ENCODE assay signal across 8 cellular contexts in genomic region chr1:197199923-197200467, GRCh38. TPM values are rescaled to one million over a fixed set of nuclear protein-coding genes. Genes with fewer than 3 reads are reported as not detected.
DNase-seq lines count a peak whose midpoint lies in the region; ATAC-seq and TF ChIP-seq lines count a peak whose summit lies in the region.

No MANE protein-coding gene starts in this region.

- H3K27ac Mint-ChIP-seq in HFFc6: peak overlapping the region; percentile 98
- H3K27ac Mint-ChIP-seq in memory B cell: peak overlapping the region; percentile 94

- H3K4me1 Mint-ChIP-seq in HFFc6 (ENCODE audit: low read depth) (peaks cover 65% of the 10 kb centered on the region), memory B cell (peaks cover 37% of the 10 kb centered on the region)

- H3K4me3 Mint-ChIP-seq in HFFc6 (peak overlapping the region; percentile 100), memory B cell (peak overlapping the region; percentile 98)

- peak overlapping the region; percentile 91 for H3K27ac ChIP-seq in angular gyrus (ENCODE audit: low read depth, low read length)

- peak overlapping the region; percentile 75 for H3K4me3 ChIP-seq in BE2C (ENCODE audit: low read depth, low read length)

- ATAC-seq in memory B cell (ENCODE audit: low read depth): no peak
- no peak for ATAC-seq in HG03442 (IDR thresholded peaks at IDR 0.05; ENCODE audit: unreplicated experiment)

- H3K27me3 ChIP-seq in BE2C: no peaks in the 10 kb centered on the region

- no peak for TF ChIP-seq CTCF in BE2C (IDR thresholded peaks at IDR 0.05; ENCODE audit: low read depth, low read length)
- no peak for TF ChIP-seq CTCF in HFFc6 (IDR thresholded peaks at IDR 0.05)

- peaks cover 6% of the 10 kb centered on the region for H3K4me1 ChIP-seq in BE2C

- H3K9me3 Mint-ChIP-seq in HFFc6 (no peaks in the 10 kb centered on the region), memory B cell (no peaks in the 10 kb centered on the region)

- H3K9me3 ChIP-seq in BE2C: no peaks in the 10 kb centered on the region

- no peaks in the 10 kb centered on the region for H3K36me3 ChIP-seq in BE2C

- H3K27me3 Mint-ChIP-seq in HFFc6 (ENCODE audit: insufficient read depth) (no peaks in the 10 kb centered on the region), memory B cell (no peaks in the 10 kb centered on the region)

- DNase-seq in BE2C: no peak
- no peak for DNase-seq in HFFc6
- no peak for DNase-seq in memory B cell (ENCODE audit: low spot score in 2 of 2)
- DNase-seq in inferior parietal cortex (ENCODE audit: extremely low spot score): no peak
- DNase-seq in cortex of kidney (lab: John Stamatoyannopoulos, UW): no peak
- no peak for DNase-seq in DMS 273 treated with DMSO at 0.1 percent for 48 hours (lab: John Stamatoyannopoulos, UW)

- H3K36me3 Mint-ChIP-seq in HFFc6 (ENCODE audit: low read depth) (peaks cover 26% of the 10 kb centered on the region), memory B cell (peaks cover 2% of the 10 kb centered on the region)

RNA-seq across cellular contexts. Expression of gene ZBTB41, which starts 1.1 kb away (rescaled TPM):
- 1.0 TPM for polyA plus RNA-seq in BE2C (2012; ENCODE audit: insufficient read depth, insufficient read length, low read depth)
- 10 to 100 TPM; 10.2 to 12.9 (median 11.8) TPM for total RNA-seq in HFFc6 (2021; fragmentation: NEBNext Ultra II Directional; extraction: Animal tissue kit (Norgen Biotek cat#: 25700))

RNA-seq across cellular contexts. Expression of gene ASPM, which starts 53.5 kb away (rescaled TPM):
- 3.2 TPM for polyA plus RNA-seq in BE2C (2012; ENCODE audit: insufficient read depth, insufficient read length, low read depth)
- total RNA-seq in HFFc6 (2021; fragmentation: NEBNext Ultra II Directional; extraction: Animal tissue kit (Norgen Biotek cat#: 25700)): 10 to 100 TPM; 20.3 to 46.8 (median 42.0) TPM
